8 cellular contexts compared by ENCODE assay signal in the genomic region with DNA sequence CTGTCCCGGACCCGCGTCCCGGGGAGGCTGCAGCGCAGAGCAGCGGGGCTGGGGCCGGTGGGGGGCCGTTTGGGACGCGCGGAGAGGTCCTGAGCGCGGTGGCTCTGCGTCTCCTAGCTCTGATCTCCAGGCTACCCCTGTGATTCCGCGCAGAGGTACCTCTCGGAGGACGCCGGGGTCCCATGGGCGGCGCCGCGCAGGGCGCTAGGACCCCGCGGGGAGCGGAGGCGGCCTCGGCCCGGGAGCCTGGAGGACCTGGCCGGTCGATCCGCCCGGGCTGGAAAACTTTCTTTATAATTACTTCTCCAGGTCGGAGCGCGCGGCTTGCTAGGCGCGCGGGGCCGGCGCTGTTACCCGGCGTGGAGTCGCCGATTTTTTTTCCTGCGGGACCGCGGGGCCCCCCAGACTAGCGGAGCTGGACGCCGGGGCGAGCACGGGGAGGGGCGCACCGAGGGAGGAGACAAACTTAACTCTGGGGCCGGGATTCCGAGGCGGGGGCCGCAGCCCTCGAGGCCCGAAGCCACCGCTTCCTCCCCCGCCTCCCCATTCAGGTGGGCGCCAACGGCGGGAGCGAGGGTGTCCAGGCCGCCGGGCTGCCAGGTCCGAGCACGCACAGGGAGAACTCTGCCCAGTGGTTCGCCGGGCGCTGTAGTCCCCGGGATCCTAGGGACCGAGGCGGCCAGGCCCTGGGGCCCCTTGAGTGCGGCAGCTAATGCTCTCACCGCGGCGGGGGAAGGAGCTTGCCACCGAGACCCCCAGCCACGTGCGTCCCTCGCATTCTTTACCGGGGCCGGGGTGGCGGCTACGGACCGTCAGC. TPM values are rescaled to one million over a fixed set of nuclear protein-coding genes. Genes with fewer than 3 reads are reported as not detected.
DNase-seq lines count a peak whose midpoint lies in the region; ATAC-seq and TF ChIP-seq lines count a peak whose summit lies in the region.

No MANE protein-coding gene starts in this region.

- H3K27ac ChIP-seq in Karpas-422 (ENCODE audit: low read length) = no peak overlapping the region

- H3K4me3 ChIP-seq in Karpas-422 (ENCODE audit: low read length) = no peak overlapping the region

- TF ChIP-seq RAD21 in Ishikawa (IDR thresholded peaks at IDR 0.05; ENCODE audit: low read depth) = no peak

- no peaks in the 10 kb centered on the region for H3K27me3 ChIP-seq in Karpas-422 (ENCODE audit: low read length)

- H3K4me1 Mint-ChIP-seq in activated T-helper 1 cell treated with anti-CD3 and anti-CD28 coated beads, Interleukin-12 subunit alpha, Interleukin-12 subunit beta, Interleukin-2, Interleukin-4 antibody, amounts not matched to agents 30 ng/mL and 10 ng/mL and 1 ng/mL, durations not matched to agents 14 hours and 24 hours and 36 hours (ENCODE audit: low read depth) = no peaks in the 10 kb centered on the region
- H3K4me1 Mint-ChIP-seq in glutamatergic neuron (ENCODE audit: low read depth, unreplicated experiment) = no peaks in the 10 kb centered on the region

- H3K27me3 Mint-ChIP-seq in activated T-helper 1 cell treated with anti-CD3 and anti-CD28 coated beads, Interleukin-12 subunit alpha, Interleukin-12 subunit beta, Interleukin-2, Interleukin-4 antibody, amounts not matched to agents 30 ng/mL and 10 ng/mL and 1 ng/mL, durations not matched to agents 14 hours and 24 hours and 36 hours (ENCODE audit: insufficient read depth) = peaks cover 43% of the 10 kb centered on the region
- peaks cover 16% of the 10 kb centered on the region for H3K27me3 Mint-ChIP-seq in glutamatergic neuron (ENCODE audit: unreplicated experiment)

- intact Hi-C loops in activated T-helper 1 cell treated with anti-CD3 and anti-CD28 coated beads, Interleukin-12 subunit alpha, Interleukin-12 subunit beta, Interleukin-2, Interleukin-4 antibody, amounts not matched to agents 30 ng/mL and 10 ng/mL and 1 ng/mL, durations not matched to agents 14 hours and 24 hours and 36 hours (cut with micrococcal nuclease) = loop anchor here (1.0 to 5.0 kb wide), 5 partner anchors 22 to 626 kb away; a partner anchor contains a TSS

- H3K27ac Mint-ChIP-seq in activated T-helper 1 cell treated with anti-CD3 and anti-CD28 coated beads, Interleukin-12 subunit alpha, Interleukin-12 subunit beta, Interleukin-2, Interleukin-4 antibody, amounts not matched to agents 30 ng/mL and 10 ng/mL and 1 ng/mL, durations not matched to agents 14 hours and 24 hours and 36 hours = no peak overlapping the region
- no peak overlapping the region for H3K27ac Mint-ChIP-seq in glutamatergic neuron (ENCODE audit: unreplicated experiment)

- H4K20me1 ChIP-seq in Karpas-422 (ENCODE audit: insufficient read depth, low read depth, low read length) = no peaks in the 10 kb centered on the region

- H3K9me3 ChIP-seq in Karpas-422 (ENCODE audit: low read length) = no peaks in the 10 kb centered on the region

- TF ChIP-seq EP300 in Ishikawa (IDR thresholded peaks at IDR 0.05; ENCODE audit: borderline replicate concordance) = no peak

- H3K79me2 ChIP-seq in Karpas-422 (ENCODE audit: low read length) = no peaks in the 10 kb centered on the region

- TF ChIP-seq CTCF in glutamatergic neuron (IDR thresholded peaks at IDR 0.05; ENCODE audit: partially characterized antibody, unreplicated experiment) = no peak
- no peak for TF ChIP-seq CTCF in omental fat pad (IDR thresholded peaks at IDR 0.05)

- no peaks in the 10 kb centered on the region for H3K9me3 Mint-ChIP-seq in activated T-helper 1 cell treated with anti-CD3 and anti-CD28 coated beads, Interleukin-12 subunit alpha, Interleukin-12 subunit beta, Interleukin-2, Interleukin-4 antibody, amounts not matched to agents 30 ng/mL and 10 ng/mL and 1 ng/mL, durations not matched to agents 14 hours and 24 hours and 36 hours
- no peaks in the 10 kb centered on the region for H3K9me3 Mint-ChIP-seq in glutamatergic neuron (ENCODE audit: unreplicated experiment)

- DNase-seq in stimulated activated CD4-positive, alpha-beta T cell treated with anti-CD3 and anti-CD28 coated beads, Interleukin-4, amount 100 ng/mL, for 1 hour = peak; percentile 17
- no peak for DNase-seq in stimulated activated CD4-positive, alpha-beta T cell treated with anti-CD3 and anti-CD28 coated beads, Interleukin-12 subunit alpha, Interleukin-12 subunit beta, amount 100 ng/mL, for 4 hours
- DNase-seq in activated T-helper 1 cell treated with anti-CD3 and anti-CD28 coated beads, Interleukin-12 subunit alpha, Interleukin-12 subunit beta, Interleukin-2, Interleukin-4 antibody, amounts not matched to agents 30 ng/mL and 10 ng/mL and 1 ng/mL, durations not matched to agents 14 hours and 24 hours and 36 hours (ENCODE audit: low spot score) = no peak
- DNase-seq in glutamatergic neuron (peak; percentile 71), omental fat pad (ENCODE audit: low spot score) (no peak), Karpas-422 (no peak), NCI-H1694 treated with DMSO at 0.1 percent for 48 hours (lab: John Stamatoyannopoulos, UW) (no peak)

- no peaks in the 10 kb centered on the region for H3K9me2 ChIP-seq in Karpas-422 (replicated peaks; ENCODE audit: insufficient read depth, low read length)

- peak overlapping the region; percentile 59 for H3K4me3 Mint-ChIP-seq in activated T-helper 1 cell treated with anti-CD3 and anti-CD28 coated beads, Interleukin-12 subunit alpha, Interleukin-12 subunit beta, Interleukin-2, Interleukin-4 antibody, amounts not matched to agents 30 ng/mL and 10 ng/mL and 1 ng/mL, durations not matched to agents 14 hours and 24 hours and 36 hours
- peak overlapping the region; percentile 46 for H3K4me3 Mint-ChIP-seq in glutamatergic neuron (ENCODE audit: unreplicated experiment)

- no peak overlapping the region for H3K9ac ChIP-seq in Karpas-422 (ENCODE audit: low read length)

- H3K4me1 ChIP-seq in Karpas-422 (ENCODE audit: low read length) = no peaks in the 10 kb centered on the region

- H3K4me2 ChIP-seq in Karpas-422 (ENCODE audit: low read depth, low read length, poor library complexity, severe bottlenecking) = no peak overlapping the region

- no peaks in the 10 kb centered on the region for H3K36me3 ChIP-seq in Karpas-422 (ENCODE audit: insufficient read depth, low read length)

- ATAC-seq in omental fat pad (ENCODE audit: low FRiP score) = peak; percentile 36

- H2AFZ ChIP-seq in Karpas-422 (ENCODE audit: low read length) = no peak overlapping the region

- no peaks in the 10 kb centered on the region for H3K36me3 Mint-ChIP-seq in activated T-helper 1 cell treated with anti-CD3 and anti-CD28 coated beads, Interleukin-12 subunit alpha, Interleukin-12 subunit beta, Interleukin-2, Interleukin-4 antibody, amounts not matched to agents 30 ng/mL and 10 ng/mL and 1 ng/mL, durations not matched to agents 14 hours and 24 hours and 36 hours (ENCODE audit: low read depth)
- H3K36me3 Mint-ChIP-seq in glutamatergic neuron (ENCODE audit: unreplicated experiment) = no peaks in the 10 kb centered on the region

TF ChIP-seq in Ishikawa, 13 proteins besides CTCF, POLR2A, EP300 and RAD21:
- TF ChIP-seq ZBTB7A (IDR thresholded peaks at IDR 0.05; ENCODE audit: low read depth) (peak; percentile 19; the same call in 1 of the 2 replicates), NFIC (IDR thresholded peaks at IDR 0.05) (no peak), TCF12 (IDR thresholded peaks at IDR 0.05; ENCODE audit: low read depth) (no peak), EGR1 (IDR thresholded peaks at IDR 0.05) (no peak; the same call in 1 of the 2 replicates)
- TF ChIP-seq, protein P1, sequence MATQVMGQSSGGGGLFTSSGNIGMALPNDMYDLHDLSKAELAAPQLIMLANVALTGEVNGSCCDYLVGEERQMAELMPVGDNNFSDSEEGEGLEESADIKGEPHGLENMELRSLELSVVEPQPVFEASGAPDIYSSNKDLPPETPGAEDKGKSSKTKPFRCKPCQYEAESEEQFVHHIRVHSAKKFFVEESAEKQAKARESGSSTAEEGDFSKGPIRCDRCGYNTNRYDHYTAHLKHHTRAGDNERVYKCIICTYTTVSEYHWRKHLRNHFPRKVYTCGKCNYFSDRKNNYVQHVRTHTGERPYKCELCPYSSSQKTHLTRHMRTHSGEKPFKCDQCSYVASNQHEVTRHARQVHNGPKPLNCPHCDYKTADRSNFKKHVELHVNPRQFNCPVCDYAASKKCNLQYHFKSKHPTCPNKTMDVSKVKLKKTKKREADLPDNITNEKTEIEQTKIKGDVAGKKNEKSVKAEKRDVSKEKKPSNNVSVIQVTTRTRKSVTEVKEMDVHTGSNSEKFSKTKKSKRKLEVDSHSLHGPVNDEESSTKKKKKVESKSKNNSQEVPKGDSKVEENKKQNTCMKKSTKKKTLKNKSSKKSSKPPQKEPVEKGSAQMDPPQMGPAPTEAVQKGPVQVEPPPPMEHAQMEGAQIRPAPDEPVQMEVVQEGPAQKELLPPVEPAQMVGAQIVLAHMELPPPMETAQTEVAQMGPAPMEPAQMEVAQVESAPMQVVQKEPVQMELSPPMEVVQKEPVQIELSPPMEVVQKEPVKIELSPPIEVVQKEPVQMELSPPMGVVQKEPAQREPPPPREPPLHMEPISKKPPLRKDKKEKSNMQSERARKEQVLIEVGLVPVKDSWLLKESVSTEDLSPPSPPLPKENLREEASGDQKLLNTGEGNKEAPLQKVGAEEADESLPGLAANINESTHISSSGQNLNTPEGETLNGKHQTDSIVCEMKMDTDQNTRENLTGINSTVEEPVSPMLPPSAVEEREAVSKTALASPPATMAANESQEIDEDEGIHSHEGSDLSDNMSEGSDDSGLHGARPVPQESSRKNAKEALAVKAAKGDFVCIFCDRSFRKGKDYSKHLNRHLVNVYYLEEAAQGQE (IDR thresholded peaks at IDR 0.05; ENCODE audit: low read depth) = no peak
- TF ChIP-seq, protein P2, sequence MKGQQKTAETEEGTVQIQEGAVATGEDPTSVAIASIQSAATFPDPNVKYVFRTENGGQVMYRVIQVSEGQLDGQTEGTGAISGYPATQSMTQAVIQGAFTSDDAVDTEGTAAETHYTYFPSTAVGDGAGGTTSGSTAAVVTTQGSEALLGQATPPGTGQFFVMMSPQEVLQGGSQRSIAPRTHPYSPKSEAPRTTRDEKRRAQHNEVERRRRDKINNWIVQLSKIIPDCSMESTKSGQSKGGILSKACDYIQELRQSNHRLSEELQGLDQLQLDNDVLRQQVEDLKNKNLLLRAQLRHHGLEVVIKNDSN (IDR thresholded peaks at IDR 0.05) = no peak
- TF ChIP-seq, protein P3, sequence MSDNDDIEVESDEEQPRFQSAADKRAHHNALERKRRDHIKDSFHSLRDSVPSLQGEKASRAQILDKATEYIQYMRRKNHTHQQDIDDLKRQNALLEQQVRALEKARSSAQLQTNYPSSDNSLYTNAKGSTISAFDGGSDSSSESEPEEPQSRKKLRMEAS (IDR thresholded peaks at IDR 0.05) = 0 out of 2 replicates have a peak, but pooled peaks have one; percentile 7
TF ChIP-seq in Ishikawa: peak in this region for 2.

RNA-seq across cellular contexts. Expression of a gene that starts 0.8 kb away (rescaled TPM):
- 1.8 and 2.1 TPM in 2 replicates for total RNA-seq in activated T-helper 1 cell treated with anti-CD3 and anti-CD28 coated beads, Interleukin-12 subunit alpha, Interleukin-12 subunit beta, Interleukin-2, Interleukin-4 antibody, amounts not matched to agents 30 ng/mL and 10 ng/mL and 1 ng/mL, durations not matched to agents 14 hours and 24 hours and 36 hours
- 0.66 TPM for total RNA-seq in glutamatergic neuron (ENCODE audit: unreplicated experiment)
- total RNA-seq in omental fat pad = 100 to 1,000 TPM; 100 to 567 (median 166) TPM
- not detected in 2 replicates for total RNA-seq in Karpas-422 (2014; rRNA removed; shearing (Covaris generic); ENCODE audit: low replicate concordance)

Comparison
In these comparisons a context has a peak if more than half of its experiments do, and no peak if none do; other contexts are left out.
1. DNase-seq: peak in stimulated activated CD4-positive, alpha-beta T cell treated with anti-CD3 and anti-CD28 coated beads, Interleukin-4, amount 100 ng/mL, for 1 hour (single experiment) and glutamatergic neuron (single experiment); none in stimulated activated CD4-positive, alpha-beta T cell treated with anti-CD3 and anti-CD28 coated beads, Interleukin-12 subunit alpha, Interleukin-12 subunit beta, amount 100 ng/mL, for 4 hours (single experiment), activated T-helper 1 cell treated with anti-CD3 and anti-CD28 coated beads, Interleukin-12 subunit alpha, Interleukin-12 subunit beta, Interleukin-2, Interleukin-4 antibody, amounts not matched to agents 30 ng/mL and 10 ng/mL and 1 ng/mL, durations not matched to agents 14 hours and 24 hours and 36 hours (single experiment), omental fat pad (single experiment), Karpas-422 (single experiment) and NCI-H1694 treated with DMSO at 0.1 percent for 48 hours (single experiment).
2. RNA of a gene that starts 0.8 kb away (total RNA-seq): 100 to 567 TPM in omental fat pad; 1.8 to 2.1 TPM in activated T-helper 1 cell treated with anti-CD3 and anti-CD28 coated beads, Interleukin-12 subunit alpha, Interleukin-12 subunit beta, Interleukin-2, Interleukin-4 antibody, amounts not matched to agents 30 ng/mL and 10 ng/mL and 1 ng/mL, durations not matched to agents 14 hours and 24 hours and 36 hours, 0.66 TPM in glutamatergic neuron (single experiment) and not detected in Karpas-422; every median in the first group is over 10 times any median in the second.